ENCODE assay signal across 14 cellular contexts in the genomic region with DNA sequence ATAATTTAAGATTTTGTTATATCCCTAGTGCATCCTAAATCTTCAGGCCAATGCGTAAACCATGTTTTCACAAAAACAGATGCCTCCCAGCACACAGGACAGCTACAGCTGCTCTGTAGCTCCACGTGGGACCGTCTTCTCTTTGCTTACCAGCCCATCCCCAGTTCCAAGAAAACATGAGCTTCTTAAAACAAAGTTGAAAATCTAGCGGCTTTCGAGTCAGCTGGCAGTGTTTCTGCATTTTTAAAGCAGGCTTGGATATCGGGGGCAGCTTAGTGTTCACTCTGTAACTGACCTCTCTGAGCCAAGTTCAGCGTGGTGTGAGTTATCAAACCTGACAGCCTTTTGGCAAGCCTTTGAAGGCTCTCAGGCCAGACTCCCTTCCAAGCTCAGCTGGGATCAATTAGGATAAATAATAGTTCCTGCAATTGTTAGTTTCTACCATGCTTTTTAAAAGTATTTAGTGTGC.
A peak's percentile ranks its signal among the peaks of the same experiment; 100 is the strongest.
DNase-seq lines count a peak whose midpoint lies in the region; ATAC-seq and TF ChIP-seq lines count a peak whose summit lies in the region.
"Had no signal": no experiment of that assay in that cellular context is flagged by ENCODE, and none has a peak within 500 bp of the region (broad histone marks: within the 10 kb centered on the region; RNA-seq: fewer than 3 reads in every experiment).

No MANE protein-coding gene starts in this region.

- H2BK20ac ChIP-seq in IMR-90 (ENCODE audit: low read depth, low read length) = peak overlapping the region; percentile 10; the same call in 1 of the 2 replicates

- H3K4me3 ChIP-seq in IMR-90 (ENCODE audit: insufficient read depth, low read depth, low read length) (peak overlapping the region; percentile 2; the same call in 1 of the 2 replicates), right lobe of liver (no peak overlapping the region), subcutaneous abdominal adipose tissue (ENCODE audit: low read depth in 1 of 5, low read length in 5 of 5) (peak overlapping the region; percentile 39 to 64 (median 58))

- peak overlapping the region; percentile 36; the same call in 1 of the 2 replicates for H3K14ac ChIP-seq in IMR-90 (replicated peaks; ENCODE audit: low read depth, low read length)

- peak overlapping the region; percentile 86 for H2BK5ac ChIP-seq in IMR-90 (ENCODE audit: low read depth, low read length, poor library complexity, severe bottlenecking)

- no peaks in the 10 kb centered on the region for H4K20me1 ChIP-seq in IMR-90 (ENCODE audit: insufficient read depth, low read length)

- H2AK5ac ChIP-seq in IMR-90 (ENCODE audit: low read depth, low read length) = no peak overlapping the region

- H3K4me2 ChIP-seq in IMR-90 (ENCODE audit: low read depth, low read length) = peak overlapping the region; percentile 57; the same call in 1 of the 2 replicates

- H3K36me3 ChIP-seq in IMR-90 (ENCODE audit: control insufficient read depth, insufficient read depth, low read length) (no peaks in the 10 kb centered on the region), right lobe of liver (no peaks in the 10 kb centered on the region), subcutaneous abdominal adipose tissue (ENCODE audit: control insufficient read depth in 5 of 5, insufficient read depth in 5 of 5, low read length in 5 of 5) (no peaks in the 10 kb centered on the region)

- H3K4me1 Mint-ChIP-seq in activated naive CD4-positive, alpha-beta T cell treated with anti-CD3 and anti-CD28 coated beads for 36 hours (ENCODE audit: low read depth) = no peaks in the 10 kb centered on the region
- no peaks in the 10 kb centered on the region for H3K4me1 Mint-ChIP-seq in WTC11

- no peak overlapping the region for H3K27ac Mint-ChIP-seq in activated naive CD4-positive, alpha-beta T cell treated with anti-CD3 and anti-CD28 coated beads for 36 hours
- H3K27ac Mint-ChIP-seq in WTC11 = no peak overlapping the region

- peaks cover 4% of the 10 kb centered on the region; the same call in 1 of the 2 replicates for H3K4me1 ChIP-seq in IMR-90 (ENCODE audit: control insufficient read depth, insufficient read depth, low read length)
- H3K4me1 ChIP-seq in right lobe of liver = no peaks in the 10 kb centered on the region
- H3K4me1 ChIP-seq in subcutaneous abdominal adipose tissue (ENCODE audit: control insufficient read depth in 5 of 5, insufficient read depth in 5 of 5, low read length in 5 of 5) = peaks cover 3 to 19% (median 11%) of the 10 kb centered on the region in 5 donors

- 0 out of 2 replicates have a peak, but pooled peaks cover 2% of the 10 kb centered on the region for H3K9me3 ChIP-seq in IMR-90 (ENCODE audit: control insufficient read depth, insufficient read depth, low read length)
- H3K9me3 ChIP-seq in right lobe of liver = no peaks in the 10 kb centered on the region
- H3K9me3 ChIP-seq in subcutaneous abdominal adipose tissue (ENCODE audit: control insufficient read depth in 5 of 5, low read length in 5 of 5) = peaks cover 0 to 4% (median 3%) of the 10 kb centered on the region in 5 donors

- peaks cover 8% of the 10 kb centered on the region; the same call in 1 of the 2 replicates for H3K9me1 ChIP-seq in IMR-90 (ENCODE audit: insufficient read depth, low read length)

- 0 out of 3 replicates have a peak overlapping the region, but pooled peaks have one; percentile 0 for H2BK15ac ChIP-seq in IMR-90 (ENCODE audit: low read depth, low read length)

- peak overlapping the region; percentile 20 for H3K23ac ChIP-seq in IMR-90 (ENCODE audit: low read depth, low read length)

- TF ChIP-seq CTCF in IMR-90 (conservative IDR thresholded peaks at IDR 0.05; ENCODE audit: low read depth, low read length) (no peak), right lobe of liver (IDR thresholded peaks at IDR 0.05) (no peak), WTC11 (IDR thresholded peaks at IDR 0.05) (no peak)

- no CpG with 5 or more reads among the region's 7 CpGs for WGBS in IMR-90 (ENCODE audit: extremely low coverage in 2 of 2, insufficient read length in 1 of 2), 2 experiments
- whole genome bisulfite sequencing in right lobe of liver (ENCODE audit: insufficient coverage, low coverage, low lambda C conversion rate, missing lambda C conversion rate) = 44% methylated on average over 7 of the region's 7 CpGs

- H3K9me3 Mint-ChIP-seq in activated naive CD4-positive, alpha-beta T cell treated with anti-CD3 and anti-CD28 coated beads for 36 hours = peaks cover 4% of the 10 kb centered on the region
- H3K9me3 Mint-ChIP-seq in WTC11 = no peaks in the 10 kb centered on the region

- no peaks in the 10 kb centered on the region for H3K36me3 Mint-ChIP-seq in activated naive CD4-positive, alpha-beta T cell treated with anti-CD3 and anti-CD28 coated beads for 36 hours (ENCODE audit: low read depth)
- H3K36me3 Mint-ChIP-seq in WTC11 = no peaks in the 10 kb centered on the region

- in situ Hi-C loops in IMR-90 (cut with MboI; ENCODE audit: low sequenced_read_pairs) = no loop called here

- H3K27ac ChIP-seq in IMR-90 (ENCODE audit: insufficient read depth, low read length) (peak overlapping the region; percentile 92), right lobe of liver (no peak overlapping the region), subcutaneous abdominal adipose tissue (ENCODE audit: low read depth, low read length) (peak overlapping the region; percentile 50)
- H3K27ac ChIP-seq: VCaP had no signal

- intact Hi-C loops in IMR-90 (cut with micrococcal nuclease) (loop anchor here (1.0 to 10.0 kb wide), 3 partner anchors 46 to 426 kb away; no protein-coding TSS in a partner anchor), right lobe of liver (cut with DNase I) (no loop called here)
- intact Hi-C loops in activated naive CD4-positive, alpha-beta T cell treated with anti-CD3 and anti-CD28 coated beads for 36 hours (cut with micrococcal nuclease) = no loop called here

- no peaks in the 10 kb centered on the region for H3K27me3 Mint-ChIP-seq in activated naive CD4-positive, alpha-beta T cell treated with anti-CD3 and anti-CD28 coated beads for 36 hours (ENCODE audit: low read depth)
- no peaks in the 10 kb centered on the region for H3K27me3 Mint-ChIP-seq in WTC11 (ENCODE audit: low read depth)

- peak overlapping the region; percentile 68 for H3K4ac ChIP-seq in IMR-90 (ENCODE audit: low read depth, low read length)

- H4K91ac ChIP-seq in IMR-90 (ENCODE audit: insufficient read depth, low read depth, low read length) = peak overlapping the region; percentile 77

- peak overlapping the region; percentile 86 for H2AFZ ChIP-seq in IMR-90 (replicated peaks; ENCODE audit: low read length, poor library complexity)

- H3K9ac ChIP-seq in IMR-90 (ENCODE audit: low read depth, low read length) (peak overlapping the region; percentile 43; the same call in 1 of the 2 replicates), subcutaneous abdominal adipose tissue (ENCODE audit: low read length in 5 of 5) (peak overlapping the region in 3 of 5 donors; percentile 18 to 60 (median 39))

- CTCF ChIA-PET in IMR-90 (lab: Yijun Ruan, JAX) (interaction anchor here (1.1 kb wide), 1 partner anchor 27 kb away, joined by 3 read pairs; no protein-coding TSS in a partner anchor), WTC11 (lab: Charles Lee) (interaction anchor here (1.7 kb wide), 1 partner anchor 225 kb away, joined by 4 read pairs; no protein-coding TSS in a partner anchor)
- CTCF ChIA-PET in activated naive CD4-positive, alpha-beta T cell treated with anti-CD3 and anti-CD28 coated beads for 36 hours (lab: Charles Lee) = no interaction called here

- TF ChIP-seq RAD21 in IMR-90 (IDR thresholded peaks at IDR 0.05; ENCODE audit: low read length) = no peak

- DNase-seq in IMR-90 (peak; percentile 92), dermis blood vessel endothelial cell (peak; percentile 69), right lobe of liver (no peak), GOT3 (lab: John Stamatoyannopoulos, UW) (no peak), WTC11 (ENCODE audit: low spot score) (no peak)
- no peak for DNase-seq in activated naive CD4-positive, alpha-beta T cell treated with anti-CD3 and anti-CD28 coated beads for 36 hours
- DNase-seq: activated gamma-delta T cell treated with Interleukin-2 at 50 U/mL for 16 hours, glutamatergic neuron, KBM-7, NCI-H524 treated with DMSO at 0.1 percent for 48 hours, occipital lobe had no signal

- H3K56ac ChIP-seq in IMR-90 (ENCODE audit: extremely low read depth, insufficient read depth, low read length) = peak overlapping the region; percentile 63; the same call in 1 of the 2 replicates

- ATAC-seq in IMR-90 (ENCODE audit: low read depth) = peak; percentile 96
- ATAC-seq in right lobe of liver = peak; percentile 49 to 69 (median 66)
- no peak for ATAC-seq in WTC11
- ATAC-seq in HG03439 (IDR thresholded peaks at IDR 0.05; ENCODE audit: unreplicated experiment) = no peak

- H2BK120ac ChIP-seq in IMR-90 (ENCODE audit: low read depth, low read length) = peak overlapping the region; percentile 66

- BruUV-seq in IMR-90 (replicated peaks; lab: Mats Ljungman, UMichigan) = no TSS peak

- H4K8ac ChIP-seq in IMR-90 (ENCODE audit: low read depth in 2 of 2, low read length in 2 of 2) = peak overlapping the region; percentile 12 to 44; a peak in 3 of 4 replicates

- H3K79me1 ChIP-seq in IMR-90 (ENCODE audit: low read depth in 1 of 2, low read length in 2 of 2) = no peaks in the 10 kb centered on the region

- peak overlapping the region; percentile 13; the same call in 1 of the 2 replicates for H4K5ac ChIP-seq in IMR-90 (ENCODE audit: low read depth, low read length)

- H3K27me3 ChIP-seq in IMR-90 (ENCODE audit: control insufficient read depth, insufficient read depth, low read length) (no peaks in the 10 kb centered on the region), right lobe of liver (no peaks in the 10 kb centered on the region), subcutaneous abdominal adipose tissue (ENCODE audit: control insufficient read depth in 5 of 5, insufficient read depth in 4 of 5, low read length in 5 of 5) (no peaks in the 10 kb centered on the region)

- dilution Hi-C loops in IMR-90 (cut with HindIII; ENCODE audit: low sequenced_read_pairs, unreplicated experiment) = no loop called here

- H3K18ac ChIP-seq in IMR-90 (ENCODE audit: low read depth, low read length) = peak overlapping the region; percentile 18

- POLR2A ChIA-PET in IMR-90 (lab: Charles Lee; ENCODE audit: unreplicated experiment) (interaction anchor here (0.6 kb wide), 1 partner anchor 94 kb away, joined by 6 read pairs; no protein-coding TSS in a partner anchor), WTC11 (lab: Charles Lee) (no interaction called here)

- TF ChIP-seq POLR2A in IMR-90 (IDR thresholded peaks at IDR 0.05; ENCODE audit: low read depth, low read length) = no peak
- no peak for TF ChIP-seq POLR2A in right lobe of liver (IDR thresholded peaks at IDR 0.05)

- no peak overlapping the region for H2AK9ac ChIP-seq in IMR-90 (replicated peaks; ENCODE audit: low read depth, low read length, poor library complexity)

- no peak overlapping the region for H3K4me3 Mint-ChIP-seq in activated naive CD4-positive, alpha-beta T cell treated with anti-CD3 and anti-CD28 coated beads for 36 hours
- H3K4me3 Mint-ChIP-seq in WTC11 = no peak overlapping the region

TF ChIP-seq in IMR-90, 13 proteins besides CTCF, POLR2A, EP300 and RAD21 (continues in another document):
- TF ChIP-seq MAZ (IDR thresholded peaks at IDR 0.05; ENCODE audit: borderline replicate concordance, low read depth, low read length) = no peak
- no peak for TF ChIP-seq SMC3 (IDR thresholded peaks at IDR 0.05; ENCODE audit: low read depth, low read length)

Comparison
In these comparisons a context has a peak if more than half of its experiments do, and no peak if none do; other contexts are left out.
1. ATAC-seq: peak in IMR-90 (single experiment) and right lobe of liver (4 of 4); none in WTC11 (single experiment) and HG03439 (single experiment).
2. DNase-seq: peak in IMR-90 (single experiment) and dermis blood vessel endothelial cell (single experiment); none in right lobe of liver (0 of 3), activated naive CD4-positive, alpha-beta T cell treated with anti-CD3 and anti-CD28 coated beads for 36 hours (single experiment), GOT3 (single experiment) and WTC11 (single experiment).
3. H3K27ac ChIP-seq: peak in IMR-90 (single experiment) and subcutaneous abdominal adipose tissue (single experiment); none in right lobe of liver (0 of 3).
4. H3K4me3 ChIP-seq: peak in IMR-90 (single experiment) and subcutaneous abdominal adipose tissue (5 of 5); none in right lobe of liver (0 of 3).